In the genomic region with DNA sequence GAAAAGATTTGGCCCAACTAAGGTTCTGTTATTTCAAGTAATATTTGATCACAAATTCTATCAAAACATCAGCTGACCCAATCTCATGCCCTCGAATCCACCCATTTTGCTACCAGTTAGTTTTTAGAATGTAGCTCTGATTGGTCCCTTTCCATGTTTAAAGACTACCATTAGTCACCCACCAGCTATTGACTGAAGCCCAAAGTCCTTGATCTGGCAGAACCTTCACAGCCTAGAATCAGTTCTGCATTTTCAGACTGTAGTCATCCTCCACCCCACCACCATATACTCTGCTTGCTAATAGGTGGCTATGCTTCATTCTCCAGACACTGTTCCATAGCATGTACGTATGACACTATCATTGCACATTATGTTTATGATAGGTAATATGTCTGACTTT, we compare ENCODE assay signal across 31 cellular contexts.
A peak's percentile ranks its signal among the peaks of the same experiment; 100 is the strongest.
DNase-seq lines count a peak whose midpoint lies in the region; ATAC-seq and TF ChIP-seq lines count a peak whose summit lies in the region.
"Had no signal": no experiment of that assay in that cellular context is flagged by ENCODE, and none has a peak within 500 bp of the region (broad histone marks: within the 10 kb centered on the region; RNA-seq: fewer than 3 reads in every experiment).

No MANE protein-coding gene starts in this region.

- no peak for ATAC-seq in HG03097 (IDR thresholded peaks at IDR 0.05; ENCODE audit: low FRiP score, unreplicated experiment)
- ATAC-seq in HG03159 (IDR thresholded peaks at IDR 0.05; ENCODE audit: unreplicated experiment): no peak
- ATAC-seq: activated T-helper 17 cell treated with anti-CD3 and anti-CD28 coated beads, Interleukin-2, amount 50 U/mL, for 72 hours; natural killer cell treated with Interleukin-12 subunit alpha and Interleukin-12 subunit beta and Interleukin-15 and Interleukin-18, amount 100 ng/mL, for 72 hours; WTC11 had no signal

- DNase-seq in EH (ENCODE audit: low read depth) (peak; percentile 59), LHCN-M2 (ENCODE audit: low read depth) (peak; percentile 17), brain microvascular endothelial cell (peak; percentile 18), osteocyte (ENCODE audit: extremely low spot score, unreplicated experiment) (no peak), T-helper 1 cell (no peak), AG08396 (ENCODE audit: low spot score) (no peak)
- DNase-seq: activated CD8-positive, alpha-beta memory T cell treated with anti-CD3 and anti-CD28 coated beads, Interleukin-2, amount 50 U/mL, for 48 hours; CD4-positive, alpha-beta memory T cell; DMS 273 treated with DMSO at 0.1 percent for 48 hours; gastrocnemius medialis; left ventricle myocardium inferior; NCI-H1417; NCI-H2081 treated with DMSO at 0.1 percent for 48 hours; NCI-H345; NCI-H748 treated with DMSO at 0.1 percent for 48 hours; right cardiac atrium; T-helper 2 cell; thyroid gland had no signal

- H3K36me3 ChIP-seq in brain microvascular endothelial cell (replicated peaks): no peaks in the 10 kb centered on the region
- H3K36me3 ChIP-seq: ascending aorta, gastrocnemius medialis, left ventricle myocardium inferior, thyroid gland had no signal

- H3K4me3 ChIP-seq in brain microvascular endothelial cell (ENCODE audit: low read depth, low read length): no peak overlapping the region
- H3K4me3 ChIP-seq: ascending aorta, gastrocnemius medialis, hepatocyte, left ventricle myocardium inferior, thyroid gland had no signal

- H3K27me3 ChIP-seq in brain microvascular endothelial cell (replicated peaks): no peaks in the 10 kb centered on the region
- H3K27me3 ChIP-seq: ascending aorta, gastrocnemius medialis, hepatocyte, thyroid gland had no signal

- no peaks in the 10 kb centered on the region for H3K27me3 Mint-ChIP-seq in osteocyte (ENCODE audit: unreplicated experiment)
- H3K27me3 Mint-ChIP-seq: activated naive CD4-positive, alpha-beta T cell treated with anti-CD3 and anti-CD28 coated beads, Interleukin-2, amount 50 U/mL, for 24 hours; activated T-helper 17 cell treated with anti-CD3 and anti-CD28 coated beads, Interleukin-2, amount 50 U/mL, for 72 hours; CD4-positive, alpha-beta memory T cell; central memory CD8-positive, alpha-beta T cell; natural killer cell treated with Interleukin-12 subunit alpha and Interleukin-12 subunit beta and Interleukin-15 and Interleukin-18, amount 100 ng/mL, for 72 hours; stimulated activated naive CD8-positive, alpha-beta T cell treated with anti-CD3 and anti-CD28 coated beads, Interleukin-15, Interleukin-2, amounts not matched to agents 100 ng/mL and 50 ng/mL, for 24 hours had no signal

- H3K4me1 Mint-ChIP-seq in osteocyte (ENCODE audit: unreplicated experiment): peaks cover 47% of the 10 kb centered on the region
- H3K4me1 Mint-ChIP-seq: activated naive CD4-positive, alpha-beta T cell treated with anti-CD3 and anti-CD28 coated beads, Interleukin-2, amount 50 U/mL, for 24 hours; activated T-helper 17 cell treated with anti-CD3 and anti-CD28 coated beads, Interleukin-2, amount 50 U/mL, for 72 hours; CD4-positive, alpha-beta memory T cell; central memory CD8-positive, alpha-beta T cell; WTC11 had no signal

- peaks cover 3% of the 10 kb centered on the region for H3K9me3 Mint-ChIP-seq in osteocyte (ENCODE audit: unreplicated experiment)
- H3K9me3 Mint-ChIP-seq: stimulated activated naive CD8-positive, alpha-beta T cell treated with anti-CD3 and anti-CD28 coated beads, Interleukin-15, Interleukin-2, amounts not matched to agents 100 ng/mL and 50 ng/mL, for 24 hours had no signal

- in situ Hi-C loops in brain microvascular endothelial cell (cut with HindIII; ENCODE audit: low pct_ligation_motif_present, low sequenced_read_pairs): no loop called here

- no peak overlapping the region for H3K4me3 Mint-ChIP-seq in osteocyte (ENCODE audit: unreplicated experiment)
- H3K4me3 Mint-ChIP-seq: activated naive CD4-positive, alpha-beta T cell treated with anti-CD3 and anti-CD28 coated beads, Interleukin-2, amount 50 U/mL, for 24 hours; activated T-helper 17 cell treated with anti-CD3 and anti-CD28 coated beads, Interleukin-2, amount 50 U/mL, for 72 hours; CD4-positive, alpha-beta memory T cell; central memory CD8-positive, alpha-beta T cell; mesothelial cell of epicardium; natural killer cell treated with Interleukin-12 subunit alpha and Interleukin-12 subunit beta and Interleukin-15 and Interleukin-18, amount 100 ng/mL, for 72 hours; stimulated activated naive CD8-positive, alpha-beta T cell treated with anti-CD3 and anti-CD28 coated beads, Interleukin-15, Interleukin-2, amounts not matched to agents 100 ng/mL and 50 ng/mL, for 24 hours; WTC11 had no signal

- H3K27ac Mint-ChIP-seq in osteocyte (ENCODE audit: unreplicated experiment): peak overlapping the region; percentile 65
- H3K27ac Mint-ChIP-seq: activated naive CD4-positive, alpha-beta T cell treated with anti-CD3 and anti-CD28 coated beads, Interleukin-2, amount 50 U/mL, for 24 hours; activated T-helper 17 cell treated with anti-CD3 and anti-CD28 coated beads, Interleukin-2, amount 50 U/mL, for 72 hours; CD4-positive, alpha-beta memory T cell; mesothelial cell of epicardium; natural killer cell treated with Interleukin-12 subunit alpha and Interleukin-12 subunit beta and Interleukin-15 and Interleukin-18, amount 100 ng/mL, for 72 hours; stimulated activated naive CD8-positive, alpha-beta T cell treated with anti-CD3 and anti-CD28 coated beads, Interleukin-15, Interleukin-2, amounts not matched to agents 100 ng/mL and 50 ng/mL, for 24 hours; WTC11 had no signal

- peak overlapping the region; percentile 39 for H3K27ac ChIP-seq in brain microvascular endothelial cell
- H3K27ac ChIP-seq: ascending aorta, hepatocyte, left ventricle myocardium inferior, parathyroid adenoma, RWPE1, thyroid gland had no signal

- peaks cover 4% of the 10 kb centered on the region for H3K36me3 Mint-ChIP-seq in osteocyte (ENCODE audit: unreplicated experiment)
- H3K36me3 Mint-ChIP-seq: activated naive CD4-positive, alpha-beta T cell treated with anti-CD3 and anti-CD28 coated beads, Interleukin-2, amount 50 U/mL, for 24 hours; CD4-positive, alpha-beta memory T cell; natural killer cell treated with Interleukin-12 subunit alpha and Interleukin-12 subunit beta and Interleukin-15 and Interleukin-18, amount 100 ng/mL, for 72 hours; WTC11 had no signal

- no peak for TF ChIP-seq CTCF in brain microvascular endothelial cell (IDR thresholded peaks at IDR 0.05; ENCODE audit: low read depth, low read length, missing control alignments)
- TF ChIP-seq CTCF in osteocyte (IDR thresholded peaks at IDR 0.05): no peak

Comparison
In these comparisons a context has a peak if more than half of its experiments do, and no peak if none do; other contexts are left out.
1. DNase-seq: peak in EH (single experiment), LHCN-M2 (single experiment) and brain microvascular endothelial cell (single experiment); none in osteocyte (single experiment), T-helper 1 cell (0 of 5) and AG08396 (single experiment).